In the genomic region with DNA sequence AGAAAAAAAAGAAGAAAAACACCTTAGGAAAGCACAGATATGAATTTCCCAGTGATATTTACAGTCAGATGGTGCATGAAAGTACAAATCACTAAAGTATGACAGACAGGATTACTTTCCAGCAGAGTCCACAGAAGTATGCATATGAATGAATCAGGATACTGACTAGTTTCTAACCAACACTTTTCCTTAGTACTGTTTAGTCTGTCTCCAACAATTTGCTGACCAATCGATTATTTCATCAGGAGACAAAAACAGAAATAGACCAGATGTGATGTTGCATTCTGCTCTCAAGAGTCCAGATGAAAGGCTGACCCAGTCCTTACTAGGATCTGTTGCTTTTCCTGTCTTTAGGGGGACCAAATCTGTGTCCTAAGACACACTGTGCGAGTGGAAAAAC, we compare ENCODE assay signal across 19 cellular contexts.
"Had no signal": no experiment of that assay in that cellular context is flagged by ENCODE, and none has a peak within 500 bp of the region (broad histone marks: within the 10 kb centered on the region; RNA-seq: fewer than 3 reads in every experiment).

No MANE protein-coding gene starts in this region.

- H3K27me3 ChIP-seq: esophagus squamous epithelium, gastrocnemius medialis, heart left ventricle, pancreas, sigmoid colon, stomach had no signal

- DNase-seq: activated CD4-positive, alpha-beta T cell treated with anti-CD3 and anti-CD28 coated beads, Interleukin-2, amount 10 ng/mL, durations not matched to agents 7 days and 5 days; activated CD8-positive, alpha-beta memory T cell treated with anti-CD3 and anti-CD28 coated beads for 24 hours; activated gamma-delta T cell treated with Interleukin-2 at 50 U/mL for 16 hours; activated naive CD8-positive, alpha-beta T cell treated with anti-CD3 and anti-CD28 coated beads for 36 hours; esophagus squamous epithelium; gastrocnemius medialis; heart left ventricle; immature natural killer cell; left colon; lower lobe of right lung; pancreas; sigmoid colon; stimulated activated CD4-positive, alpha-beta T cell treated with anti-CD3 and anti-CD28 coated beads, Interleukin-1b, Interleukin-23, amount 100 ng/mL, for 48 hours; stomach; T-cell; T-helper 9 cell had no signal

- H3K4me1 Mint-ChIP-seq: activated CD4-positive, alpha-beta T cell treated with anti-CD3 and anti-CD28 coated beads, Interleukin-2, amount 10 ng/mL, durations not matched to agents 7 days and 5 days; activated naive CD8-positive, alpha-beta T cell treated with anti-CD3 and anti-CD28 coated beads for 36 hours; immature natural killer cell; mesothelial cell of epicardium; T-cell had no signal

- H3K4me1 ChIP-seq: esophagus squamous epithelium, gastrocnemius medialis, heart left ventricle, lower lobe of right lung, pancreas had no signal

- H3K9me3 Mint-ChIP-seq: activated CD4-positive, alpha-beta T cell treated with anti-CD3 and anti-CD28 coated beads, Interleukin-2, amount 10 ng/mL, durations not matched to agents 7 days and 5 days; activated naive CD8-positive, alpha-beta T cell treated with anti-CD3 and anti-CD28 coated beads for 36 hours; immature natural killer cell; mesothelial cell of epicardium; T-cell had no signal

- H3K4me3 ChIP-seq: esophagus squamous epithelium, gastrocnemius medialis, heart left ventricle, lower lobe of right lung, pancreas, sigmoid colon, stomach, thoracic aorta had no signal

- H3K4me3 Mint-ChIP-seq: activated CD4-positive, alpha-beta T cell treated with anti-CD3 and anti-CD28 coated beads, Interleukin-2, amount 10 ng/mL, durations not matched to agents 7 days and 5 days; activated naive CD8-positive, alpha-beta T cell treated with anti-CD3 and anti-CD28 coated beads for 36 hours; immature natural killer cell; mesothelial cell of epicardium; T-cell had no signal

- H3K9me3 ChIP-seq: esophagus squamous epithelium, gastrocnemius medialis, heart left ventricle, lower lobe of right lung, pancreas, sigmoid colon, stomach, thoracic aorta had no signal

- H3K36me3 ChIP-seq: thoracic aorta had no signal

- ATAC-seq: gastrocnemius medialis, heart left ventricle, left colon, lower lobe of right lung, pancreas, T-cell had no signal

- FAIRE-seq: colon, pancreas had no signal

- H3K27me3 Mint-ChIP-seq: activated CD4-positive, alpha-beta T cell treated with anti-CD3 and anti-CD28 coated beads, Interleukin-2, amount 10 ng/mL, durations not matched to agents 7 days and 5 days; activated naive CD8-positive, alpha-beta T cell treated with anti-CD3 and anti-CD28 coated beads for 36 hours; T-cell had no signal

- H3K27ac ChIP-seq: esophagus squamous epithelium, gastrocnemius medialis, heart left ventricle, lower lobe of right lung, pancreas, stomach, thoracic aorta had no signal

- H3K27ac Mint-ChIP-seq: activated CD4-positive, alpha-beta T cell treated with anti-CD3 and anti-CD28 coated beads, Interleukin-2, amount 10 ng/mL, durations not matched to agents 7 days and 5 days; activated naive CD8-positive, alpha-beta T cell treated with anti-CD3 and anti-CD28 coated beads for 36 hours; mesothelial cell of epicardium; T-cell had no signal
